In genomic region chr1:180020017-180020416, GRCh38 we compare ENCODE assay signal across 15 cellular contexts.
"Had no signal": no experiment of that assay in that cellular context is flagged by ENCODE, and none has a peak within 500 bp of the region (broad histone marks: within the 10 kb centered on the region; RNA-seq: fewer than 3 reads in every experiment).

No MANE protein-coding gene starts in this region.

- DNase-seq: cortex of kidney; dorsolateral prefrontal cortex; effector CD8-positive, alpha-beta T cell; heart left ventricle; hippocampal formation; mammary epithelial cell; nephron progenitor cell; stimulated activated CD4-positive, alpha-beta T cell treated with anti-CD3 and anti-CD28 coated beads, Interleukin-12 subunit alpha, Interleukin-12 subunit beta, amount 100 ng/mL, for 4 hours; testis; upper lobe of right lung had no signal

- H3K27ac ChIP-seq: heart left ventricle, skin epidermis, testis, tibial nerve, upper lobe of right lung, vagina had no signal

- H3K27me3 ChIP-seq: dorsolateral prefrontal cortex, heart left ventricle, testis, tibial nerve, upper lobe of right lung, vagina had no signal

- H3K4me1 ChIP-seq: heart left ventricle, testis, tibial nerve, upper lobe of right lung, vagina had no signal

- H3K4me3 ChIP-seq: dorsolateral prefrontal cortex, heart left ventricle, skin epidermis, testis, tibial nerve, upper lobe of right lung, vagina had no signal

- ATAC-seq: esophagus mucosa, heart left ventricle, sciatic nerve, upper lobe of right lung had no signal

- H3K9me3 ChIP-seq: heart left ventricle, testis, tibial nerve, upper lobe of right lung, vagina had no signal
